In the genomic region with DNA sequence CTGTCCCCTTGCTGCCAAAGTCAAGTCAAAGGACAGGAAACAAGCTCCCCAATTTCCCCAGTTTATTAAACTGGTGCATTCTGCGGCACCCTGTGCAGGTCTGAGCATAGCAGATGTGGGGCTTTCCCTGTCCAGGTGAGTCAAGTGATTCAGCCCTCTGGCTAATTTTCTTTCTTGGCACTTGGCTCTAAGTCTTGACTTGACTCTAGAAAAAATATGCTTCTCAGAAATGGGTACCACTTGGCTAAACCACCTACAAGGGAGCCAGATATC, we compare ENCODE assay signal across 3 cellular contexts. TPM values are rescaled to one million over a fixed set of nuclear protein-coding genes. Genes with fewer than 3 reads are reported as not detected.
"Had no signal": no experiment of that assay in that cellular context is flagged by ENCODE, and none has a peak within 500 bp of the region (broad histone marks: within the 10 kb centered on the region; RNA-seq: fewer than 3 reads in every experiment).

No MANE protein-coding gene starts in this region.

RNA-seq across cellular contexts. Expression of a gene that starts 40.0 kb away (rescaled TPM):
- total RNA-seq: osteoblast, thoracic aorta, vagina had no signal
